In genomic region chr1:1777950-1778826, GRCh38 we compare ENCODE assay signal across 8 cellular contexts. TPM values are rescaled to one million over a fixed set of nuclear protein-coding genes. Genes with fewer than 3 reads are reported as not detected.
DNase-seq lines count a peak whose midpoint lies in the region; ATAC-seq lines count a peak whose summit lies in the region.

NADK (minus strand) TSS chr1:1778470; CDS start chr1:1765406, 13,064 bp downstream.

- WGBS in ectodermal cell, 2 experiments: 0% methylated on average over 123 of the region's 123 CpGs

- peaks cover 33% of the 10 kb centered on the region for H3K4me1 ChIP-seq in ectodermal cell (ENCODE audit: control insufficient read depth, insufficient read depth, low read length)

- H3K4me3 ChIP-seq in ectodermal cell (ENCODE audit: insufficient read depth, low read depth, low read length): peak within 1 kb of the TSS; percentile 84

- H3K9me3 ChIP-seq in ectodermal cell (ENCODE audit: control insufficient read depth, low read length): no peaks in the 10 kb centered on the region

- peak within 1 kb of the TSS; percentile 36 for H3K27ac ChIP-seq in ectodermal cell (ENCODE audit: insufficient read depth, low read depth, low read length, poor library complexity, severe bottlenecking)

- peak; percentile 42 for ATAC-seq in HG02852 (IDR thresholded peaks at IDR 0.05; ENCODE audit: unreplicated experiment)

- H3K27me3 ChIP-seq in ectodermal cell (ENCODE audit: control insufficient read depth, insufficient read depth, low read length, poor library complexity, severe bottlenecking): peaks cover 10% of the 10 kb centered on the region

- no peaks in the 10 kb centered on the region for H3K36me3 ChIP-seq in ectodermal cell (ENCODE audit: control insufficient read depth, insufficient read depth, low read length)

- peak; percentile 55 for DNase-seq in SKM-1 treated with dmso at 0.1 percent for 144 hours (lab: John Stamatoyannopoulos, UW; ENCODE audit: unreplicated experiment)
- DNase-seq in SKM-1 (lab: John Stamatoyannopoulos, UW; ENCODE audit: unreplicated experiment): no peak
- DNase-seq in NCI-H2227 (lab: John Stamatoyannopoulos, UW; ENCODE audit: unreplicated experiment): peak; percentile 87
- DNase-seq in activated CD4-positive, alpha-beta T cell treated with anti-CD3 and anti-CD28 coated beads, Interleukin-2, amount 50 U/mL, for 48 hours: peak; percentile 61 to 68
- peak; percentile 58 for DNase-seq in medulla oblongata (ENCODE audit: extremely low spot score)
- DNase-seq in stimulated activated CD4-positive, alpha-beta T cell treated with anti-CD3 and anti-CD28 coated beads, TNF-alpha, amount 100 ng/mL, for 4 hours (ENCODE audit: low read depth in 3 of 3): peak; percentile 59 to 68 (median 59)

RNA-seq across cellular contexts. Expression of gene NADK, which starts in this region (rescaled TPM):
- 72.3 TPM for polyA plus RNA-seq in ectodermal cell (2013, experiment 1 of 4)
- 55.4 TPM for polyA plus RNA-seq in ectodermal cell (2013, experiment 2 of 4)
- 47.2 TPM for polyA plus RNA-seq in ectodermal cell (2013, experiment 3 of 4)
- polyA plus RNA-seq in ectodermal cell (2013, experiment 4 of 4): 51.7 TPM
